ENCODE assay signal across 9 cellular contexts in genomic region chr6:42454428-42454791, GRCh38. TPM values are rescaled to one million over a fixed set of nuclear protein-coding genes. Genes with fewer than 3 reads are reported as not detected.
A peak's percentile ranks its signal among the peaks of the same experiment; 100 is the strongest.
DNase-seq lines count a peak whose midpoint lies in the region; ATAC-seq and TF ChIP-seq lines count a peak whose summit lies in the region.
"Had no signal": no experiment of that assay in that cellular context is flagged by ENCODE, and none has a peak within 500 bp of the region (broad histone marks: within the 10 kb centered on the region; RNA-seq: fewer than 3 reads in every experiment).

No MANE protein-coding gene starts in this region.

- H3K27ac ChIP-seq in gastroesophageal sphincter (peak overlapping the region in 3 of 4 donors; percentile 86 to 95 (median 92)), parathyroid adenoma (peak overlapping the region; percentile 93), MM.1S (ENCODE audit: low read length) (no peak overlapping the region)

- WGBS in gastroesophageal sphincter (ENCODE audit: low coverage in 1 of 2), 2 donors = 18 to 22% methylated on average over 2 to 7 of the region's 11 CpGs

- peaks cover 3% of the 10 kb centered on the region for H3K36me3 Mint-ChIP-seq in T-helper 17 cell (ENCODE audit: low read depth)

- ATAC-seq in T-helper 17 cell (no peak), gastroesophageal sphincter (no peak), omental fat pad (ENCODE audit: low FRiP score) (no peak), GM18498 (IDR thresholded peaks at IDR 0.05; ENCODE audit: unreplicated experiment) (no peak)

- no peaks in the 10 kb centered on the region for H4K20me1 ChIP-seq in MM.1S (ENCODE audit: insufficient read depth, low read length)

- no peak for TF ChIP-seq CTCF in gastroesophageal sphincter (IDR thresholded peaks at IDR 0.05)
- TF ChIP-seq CTCF in parathyroid adenoma (IDR thresholded peaks at IDR 0.05) = no peak
- TF ChIP-seq CTCF in omental fat pad (IDR thresholded peaks at IDR 0.05) = no peak
- no peak for TF ChIP-seq CTCF in MM.1S (IDR thresholded peaks at IDR 0.05; ENCODE audit: low read length)

- no peaks in the 10 kb centered on the region for H3K9me2 ChIP-seq in MM.1S (replicated peaks; ENCODE audit: insufficient read depth, low read length)

- no peak overlapping the region for H3K4me2 ChIP-seq in parathyroid adenoma (ENCODE audit: low read length)
- H3K4me2 ChIP-seq in MM.1S (ENCODE audit: low read depth, low read length) = no peak overlapping the region

- no peak for TF ChIP-seq POLR2A in gastroesophageal sphincter (IDR thresholded peaks at IDR 0.05)

- peaks cover 7% of the 10 kb centered on the region for H3K79me2 ChIP-seq in parathyroid adenoma
- H3K79me2 ChIP-seq in MM.1S (ENCODE audit: low read length) = peaks cover 23% of the 10 kb centered on the region

- H3K36me3 ChIP-seq in H7 (replicated peaks; ENCODE audit: control insufficient read depth, insufficient read depth, low read length) (no peaks in the 10 kb centered on the region), gastroesophageal sphincter (no peaks in the 10 kb centered on the region), parathyroid adenoma (ENCODE audit: control insufficient read depth, insufficient read depth, low read length) (no peaks in the 10 kb centered on the region), MM.1S (replicated peaks; ENCODE audit: insufficient read depth, low read length) (no peaks in the 10 kb centered on the region)

- no peaks in the 10 kb centered on the region for H3K9me3 ChIP-seq in T-helper 17 cell (ENCODE audit: control insufficient read depth, low read length, poor library complexity, severe bottlenecking)
- no peaks in the 10 kb centered on the region for H3K9me3 ChIP-seq in gastroesophageal sphincter
- H3K9me3 ChIP-seq in parathyroid adenoma (ENCODE audit: control insufficient read depth, low read length) = no peaks in the 10 kb centered on the region
- H3K9me3 ChIP-seq in MM.1S (replicated peaks; ENCODE audit: insufficient read depth, low read length) = no peaks in the 10 kb centered on the region

- H3K4me1 ChIP-seq in gastroesophageal sphincter (peaks cover 0 to 35% (median 5%) of the 10 kb centered on the region in 3 donors), parathyroid adenoma (peaks cover 10% of the 10 kb centered on the region), MM.1S (ENCODE audit: low read length) (peaks cover 6% of the 10 kb centered on the region; the same call in 1 of the 2 replicates)

- peak overlapping the region; percentile 19 for H3K27ac Mint-ChIP-seq in T-helper 17 cell

- DNase-seq in H7 = peak; percentile 40
- no peak for DNase-seq in T-helper 17 cell
- no peak for DNase-seq in NCI-H1694 treated with DMSO at 0.1 percent for 48 hours (lab: John Stamatoyannopoulos, UW)
- DNase-seq in omental fat pad (ENCODE audit: low spot score) = no peak
- no peak for DNase-seq in MM.1S
- DNase-seq: T-helper 9 cell had no signal

- peak overlapping the region; percentile 98 for H2AFZ ChIP-seq in parathyroid adenoma
- H2AFZ ChIP-seq in MM.1S (ENCODE audit: low read length) = no peak overlapping the region

- peak overlapping the region; percentile 100 for H3K4me3 Mint-ChIP-seq in T-helper 17 cell

- peaks cover 16% of the 10 kb centered on the region; the same call in 1 of the 2 replicates for H3F3A ChIP-seq in MM.1S (ENCODE audit: insufficient read depth, low read length)

- peaks cover 18% of the 10 kb centered on the region for H3K4me1 Mint-ChIP-seq in T-helper 17 cell

- no peaks in the 10 kb centered on the region for H3K27me3 ChIP-seq in H7 (ENCODE audit: control insufficient read depth, insufficient read depth, low read length)
- H3K27me3 ChIP-seq in gastroesophageal sphincter = no peaks in the 10 kb centered on the region
- H3K27me3 ChIP-seq in parathyroid adenoma (ENCODE audit: control insufficient read depth, insufficient read depth, low read length) = no peaks in the 10 kb centered on the region
- H3K27me3 ChIP-seq in MM.1S (replicated peaks; ENCODE audit: insufficient read depth, low read length) = no peaks in the 10 kb centered on the region

- no peaks in the 10 kb centered on the region for H3K27me3 Mint-ChIP-seq in T-helper 17 cell

- peak overlapping the region; percentile 96 for H3K4me3 ChIP-seq in H7 (ENCODE audit: insufficient read depth, low read depth, low read length)
- peak overlapping the region in 1 of 2 donors; percentile 91 for H3K4me3 ChIP-seq in gastroesophageal sphincter
- H3K4me3 ChIP-seq in parathyroid adenoma (ENCODE audit: low read depth, low read length) = no peak overlapping the region
- H3K4me3 ChIP-seq in MM.1S (ENCODE audit: low read length) = no peak overlapping the region

- TF ChIP-seq EP300 in gastroesophageal sphincter (IDR thresholded peaks at IDR 0.05) = no peak

- no peak overlapping the region for H3K9ac ChIP-seq in parathyroid adenoma
- no peak overlapping the region for H3K9ac ChIP-seq in MM.1S (ENCODE audit: low read length)

RNA-seq across cellular contexts. Expression of gene TRERF1, which starts 2.7 kb away (rescaled TPM):
- total RNA-seq in H7 (2014; rRNA removed; shearing (Covaris generic)) = 9.7 and 13.8 TPM in 2 replicates
- total RNA-seq in T-helper 17 cell (10 to 100 TPM; 28.6 to 31.2 TPM), gastroesophageal sphincter (1 to 10 TPM; 3.2 to 7.4 (median 5.4) TPM), omental fat pad (10 to 100 TPM in 1 of 4 donors, 1 to 10 TPM in 3; 2.0 to 10.2 (median 2.6) TPM)
